8 cellular contexts compared by ENCODE assay signal in the genomic region with DNA sequence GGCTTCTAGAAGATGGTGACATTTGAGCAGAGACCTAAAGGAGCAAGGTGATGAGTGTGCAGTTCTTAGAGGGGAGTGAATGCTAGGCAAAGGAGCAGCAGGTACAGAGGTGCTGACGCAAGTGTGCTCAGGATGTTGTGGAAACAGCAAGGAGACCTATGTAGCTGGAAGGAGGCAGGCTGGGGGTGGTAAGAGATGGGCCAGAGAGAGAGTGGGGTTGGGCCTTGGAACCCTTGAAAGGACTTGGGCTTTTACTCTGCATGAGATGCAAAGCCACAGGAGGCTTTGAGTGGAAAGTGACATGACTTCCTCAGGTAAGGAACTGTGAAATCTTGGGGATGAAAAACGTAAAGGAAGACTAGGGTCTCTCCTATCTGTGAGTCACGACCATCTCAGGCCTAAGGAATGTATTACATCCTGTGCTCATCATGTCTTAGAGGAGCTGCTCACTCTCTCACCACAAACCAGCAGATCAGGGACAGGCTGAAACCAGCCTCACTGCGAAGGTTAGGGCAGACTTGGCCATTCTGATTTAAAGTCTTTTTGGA.
A peak's percentile ranks its signal among the peaks of the same experiment; 100 is the strongest.
DNase-seq lines count a peak whose midpoint lies in the region; ATAC-seq and TF ChIP-seq lines count a peak whose summit lies in the region.

No MANE protein-coding gene starts in this region.

- peaks cover 74% of the 10 kb centered on the region for H3K4me1 Mint-ChIP-seq in T-helper 2 cell treated with Interferon-gamma antibody and Interleukin-4, amounts not matched to agents 5 μg/mL and 100 μg/mL, for 36 hours (ENCODE audit: low read depth)

- no peaks in the 10 kb centered on the region for H3K27me3 Mint-ChIP-seq in T-helper 2 cell treated with Interferon-gamma antibody and Interleukin-4, amounts not matched to agents 5 μg/mL and 100 μg/mL, for 36 hours (ENCODE audit: low read depth)

- peaks cover 27% of the 10 kb centered on the region for H3K36me3 Mint-ChIP-seq in T-helper 2 cell treated with Interferon-gamma antibody and Interleukin-4, amounts not matched to agents 5 μg/mL and 100 μg/mL, for 36 hours (ENCODE audit: low read depth)

- peaks cover 0 to 8% of the 10 kb centered on the region in 2 donors for H3K4me1 ChIP-seq in uterus

- H3K27ac Mint-ChIP-seq in T-helper 2 cell treated with Interferon-gamma antibody and Interleukin-4, amounts not matched to agents 5 μg/mL and 100 μg/mL, for 36 hours = peak overlapping the region; percentile 95

- no peaks in the 10 kb centered on the region for H3K36me3 ChIP-seq in uterus

- no peak for ATAC-seq in HG03469 (IDR thresholded peaks at IDR 0.05; ENCODE audit: unreplicated experiment)

- H3K27ac ChIP-seq in uterus = peak overlapping the region; percentile 34 to 57

- H3K9me3 Mint-ChIP-seq in T-helper 2 cell treated with Interferon-gamma antibody and Interleukin-4, amounts not matched to agents 5 μg/mL and 100 μg/mL, for 36 hours = no peaks in the 10 kb centered on the region

- peak; percentile 60 for DNase-seq in stimulated activated CD4-positive, alpha-beta T cell treated with anti-CD3 and anti-CD28 coated beads, Interleukin-15, amount 100 ng/mL, for 24 hours
- DNase-seq in stimulated activated CD4-positive, alpha-beta T cell treated with anti-CD3 and anti-CD28 coated beads, Interleukin-4, amount 100 ng/mL, for 4 hours = no peak
- peak; percentile 58 for DNase-seq in T-helper 2 cell treated with Interferon-gamma antibody and Interleukin-4, amounts not matched to agents 5 μg/mL and 100 μg/mL, for 36 hours (ENCODE audit: low spot score)
- DNase-seq in fibroblast of mammary gland (ENCODE audit: low read depth) = peak; percentile 95
- no peak for DNase-seq in uterus
- DNase-seq in SKM-1 (lab: John Stamatoyannopoulos, UW; ENCODE audit: unreplicated experiment) = no peak
- no peak for DNase-seq in NCI-H2081 treated with DMSO at 0.1 percent for 48 hours (lab: John Stamatoyannopoulos, UW)

- intact Hi-C loops in uterus (cut with DNase I; ENCODE audit: low total_unique reads) = no loop called here

- no peak overlapping the region for H3K4me3 ChIP-seq in fibroblast of mammary gland (ENCODE audit: control insufficient read depth, low read depth, low read length)
- no peak overlapping the region for H3K4me3 ChIP-seq in uterus

- H3K9me3 ChIP-seq in uterus = no peaks in the 10 kb centered on the region

- TF ChIP-seq CTCF in fibroblast of mammary gland (conservative IDR thresholded peaks at IDR 0.05; ENCODE audit: control insufficient read depth, insufficient read depth, low read depth, low read length) = no peak
- no peak for TF ChIP-seq CTCF in uterus (IDR thresholded peaks at IDR 0.05)

- peak overlapping the region; percentile 35 for H3K4me3 Mint-ChIP-seq in T-helper 2 cell treated with Interferon-gamma antibody and Interleukin-4, amounts not matched to agents 5 μg/mL and 100 μg/mL, for 36 hours

- H3K27me3 ChIP-seq in uterus = no peaks in the 10 kb centered on the region

- no peak for TF ChIP-seq POLR2A in uterus (IDR thresholded peaks at IDR 0.05)

Comparison
In these comparisons a context has a peak if more than half of its experiments do, and no peak if none do; other contexts are left out.
1. DNase-seq: peak in stimulated activated CD4-positive, alpha-beta T cell treated with anti-CD3 and anti-CD28 coated beads, Interleukin-15, amount 100 ng/mL, for 24 hours (single experiment), T-helper 2 cell treated with Interferon-gamma antibody and Interleukin-4, amounts not matched to agents 5 μg/mL and 100 μg/mL, for 36 hours (single experiment) and fibroblast of mammary gland (single experiment); none in stimulated activated CD4-positive, alpha-beta T cell treated with anti-CD3 and anti-CD28 coated beads, Interleukin-4, amount 100 ng/mL, for 4 hours (0 of 2), uterus (0 of 2), SKM-1 (single experiment) and NCI-H2081 treated with DMSO at 0.1 percent for 48 hours (single experiment).